In the genomic region with DNA sequence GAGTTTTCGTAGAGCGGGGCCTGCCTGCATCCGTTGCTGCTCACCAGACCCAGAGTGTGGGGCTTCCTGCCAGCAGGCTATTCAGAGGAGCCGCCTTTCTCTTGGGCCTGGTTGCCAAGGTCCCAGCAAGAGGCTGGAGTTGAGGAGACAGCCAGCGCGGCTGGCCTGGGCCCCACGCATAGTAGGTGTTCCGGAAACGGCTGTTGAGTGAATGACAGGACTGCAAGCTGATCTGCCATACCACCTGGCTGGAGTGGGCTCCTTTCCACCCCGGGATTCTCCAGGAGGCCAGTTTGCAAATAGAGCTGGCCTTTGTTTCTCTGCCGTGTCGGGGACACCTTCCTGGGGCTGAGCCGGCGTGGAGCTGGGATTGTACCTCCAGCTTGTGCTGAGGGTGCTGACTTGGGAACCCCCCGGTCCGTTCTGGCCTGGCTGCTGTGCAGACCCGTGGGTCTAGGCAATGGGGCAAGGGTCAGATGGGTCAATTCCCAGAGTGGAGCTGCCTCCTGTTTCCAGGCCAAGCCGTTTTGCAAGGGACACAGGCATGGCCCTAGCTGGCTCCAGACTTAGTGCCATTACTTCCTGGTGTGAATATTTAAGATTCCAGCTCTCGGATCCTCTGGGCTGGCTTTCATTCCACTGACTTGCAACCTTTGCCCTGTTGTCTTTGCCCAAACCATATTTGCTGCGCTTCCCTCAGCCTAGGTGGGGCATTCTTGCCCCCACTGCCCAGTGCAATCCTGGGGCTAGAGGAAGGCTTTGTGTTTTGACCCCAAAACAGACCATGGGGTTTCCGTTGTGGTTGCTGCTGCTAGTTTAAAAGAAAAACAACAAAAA, we compare ENCODE assay signal across 8 cellular contexts.
DNase-seq lines count a peak whose midpoint lies in the region; ATAC-seq, FAIRE-seq and TF ChIP-seq lines count a peak whose summit lies in the region.

No MANE protein-coding gene starts in this region.

- TF ChIP-seq CTCF in A549 (IDR thresholded peaks at IDR 0.05) (no peak), left lung (IDR thresholded peaks at IDR 0.05) (no peak)

- DNase-seq in A549 (ENCODE audit: low read depth in 1 of 2, low spot score in 1 of 2) (peak in 1 of 2 experiments; percentile 68), anterior cingulate cortex (lab: John Stamatoyannopoulos, UW) (peak in 41 of 58 donors; percentile 8 to 74 (median 42)), left lung (no peak), aorta (peak in 1 of 2 donors; percentile 79), NCI-H748 (lab: John Stamatoyannopoulos, UW; ENCODE audit: unreplicated experiment) (no peak), ureter (ENCODE audit: low spot score) (no peak), DMS79 treated with DMSO at 0.1 percent for 48 hours (lab: John Stamatoyannopoulos, UW) (no peak)

- H3K27ac ChIP-seq in A549: peak overlapping the region; percentile 71 to 92
- peak overlapping the region; percentile 69 to 70 for H3K27ac ChIP-seq in left lung
- H3K27ac ChIP-seq in aorta (ENCODE audit: low read depth in 1 of 2, low read length in 2 of 2): no peak overlapping the region

- peaks cover 11% of the 10 kb centered on the region; the same call in 1 of the 3 replicates for H3K9me3 ChIP-seq in A549
- no peaks in the 10 kb centered on the region for H3K9me3 ChIP-seq in left lung
- H3K9me3 ChIP-seq in aorta (ENCODE audit: control insufficient read depth, low read length): no peaks in the 10 kb centered on the region

- FAIRE-seq in A549 (lab: Jason Lieb, UNC): no peak

- H3K4me2 ChIP-seq in A549: peak overlapping the region; percentile 70

- H3K4me1 ChIP-seq in A549 (peaks cover 78% of the 10 kb centered on the region), left lung (peaks cover 17 to 42% of the 10 kb centered on the region in 2 donors), aorta (ENCODE audit: control insufficient read depth in 1 of 2, insufficient read depth in 2 of 2, low read length in 2 of 2) (no peaks in the 10 kb centered on the region)

- no peak overlapping the region for H3K4me3 ChIP-seq in A549
- H3K4me3 ChIP-seq in left lung: no peak overlapping the region
- no peak overlapping the region for H3K4me3 ChIP-seq in aorta (ENCODE audit: low read length in 2 of 2)

- CTCF ChIA-PET in A549 (lab: Yijun Ruan, JAX): interaction anchor here (1.4 to 1.5 kb wide), 2 partner anchors 15 to 209 kb away, joined by 3 to 4 read pairs; no protein-coding TSS in a partner anchor

- TF ChIP-seq EP300 in A549 (IDR thresholded peaks at IDR 0.05): no peak; a peak in 1 of 5 replicates

- H3K36me3 ChIP-seq in left lung: peaks cover 0 to 6% of the 10 kb centered on the region in 2 donors
- H3K36me3 ChIP-seq in aorta (ENCODE audit: control insufficient read depth in 1 of 2, insufficient read depth in 2 of 2, low read length in 1 of 2): no peaks in the 10 kb centered on the region

- TF ChIP-seq POLR2A in A549 (IDR thresholded peaks at IDR 0.05; ENCODE audit: low read length): no peak

- TF ChIP-seq RAD21 in A549 (conservative IDR thresholded peaks at IDR 0.05 in 1 of 2, IDR thresholded peaks at IDR 0.05 in 1 of 2): no peak

- POLR2A ChIA-PET in A549 (lab: Yijun Ruan, JAX): no interaction called here

- intact Hi-C loops in left lung (cut with DNase I): no loop called here
- intact Hi-C loops in aorta (cut with DNase I): no loop called here

- ATAC-seq in A549 (peak; percentile 31 to 75; a peak in 4 of 6 replicates), GM21786 (IDR thresholded peaks at IDR 0.05; ENCODE audit: unreplicated experiment) (peak; percentile 24), left lung (peak; percentile 27), aorta (ENCODE audit: low FRiP score) (peak; percentile 55)

- H3K27me3 ChIP-seq in left lung (no peaks in the 10 kb centered on the region), aorta (ENCODE audit: control insufficient read depth in 1 of 2, insufficient read depth in 2 of 2, low read length in 1 of 2) (no peaks in the 10 kb centered on the region)

- WGBS in A549 (ENCODE audit: missing lambda C conversion rate): 60% methylated on average over 17 of the region's 21 CpGs
- WGBS in aorta, 2 donors: 58 to 65% methylated on average over 21 of the region's 21 CpGs

TF ChIP-seq in A549, 52 proteins besides CTCF, POLR2A, EP300 and RAD21:
- TF ChIP-seq NPAS2 (CRISPR knock-in tag; IDR thresholded peaks at IDR 0.05; ENCODE audit: borderline replicate concordance) (0 out of 2 replicates have a peak, but pooled peaks have one; percentile 17), JUN (IDR thresholded peaks at IDR 0.05) (peak in 1 of 2 experiments; percentile 18; a peak in 1 of 5 replicates), ZSCAN20 (CRISPR knock-in tag; IDR thresholded peaks at IDR 0.05) (no peak)
- TF ChIP-seq, protein P1, sequence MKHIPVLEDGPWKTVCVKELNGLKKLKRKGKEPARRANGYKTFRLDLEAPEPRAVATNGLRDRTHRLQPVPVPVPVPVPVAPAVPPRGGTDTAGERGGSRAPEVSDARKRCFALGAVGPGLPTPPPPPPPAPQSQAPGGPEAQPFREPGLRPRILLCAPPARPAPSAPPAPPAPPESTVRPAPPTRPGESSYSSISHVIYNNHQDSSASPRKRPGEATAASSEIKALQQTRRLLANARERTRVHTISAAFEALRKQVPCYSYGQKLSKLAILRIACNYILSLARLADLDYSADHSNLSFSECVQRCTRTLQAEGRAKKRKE (CRISPR knock-in tag; IDR thresholded peaks at IDR 0.05; ENCODE audit: low read depth): no peak

Comparison
In these comparisons a context has a peak if more than half of its experiments do, and no peak if none do; other contexts are left out.
1. DNase-seq: peak in anterior cingulate cortex (41 of 58); none in left lung (0 of 2), NCI-H748 (single experiment), ureter (single experiment) and DMS79 treated with DMSO at 0.1 percent for 48 hours (single experiment).
2. H3K27ac ChIP-seq: peak in A549 (2 of 2) and left lung (2 of 2); none in aorta (0 of 2).
3. Peak in every context shown above with its lines, with median percentiles within 50 percentile points of each other: ATAC-seq.